ENCODE assay signal across 8 cellular contexts in genomic region chr19:58513213-58513693, GRCh38. TPM values are rescaled to one million over a fixed set of nuclear protein-coding genes. Genes with fewer than 3 reads are reported as not detected.
DNase-seq lines count a peak whose midpoint lies in the region; ATAC-seq, FAIRE-seq and TF ChIP-seq lines count a peak whose summit lies in the region.

No MANE protein-coding gene starts in this region.

- no peak overlapping the region for H2AFZ ChIP-seq in OCI-LY7 (ENCODE audit: low read length)
- H2AFZ ChIP-seq in PC-9, result no peak overlapping the region

- H3K4me2 ChIP-seq in OCI-LY7 (ENCODE audit: low read length) (peak overlapping the region; percentile 30; the same call in 1 of the 2 replicates), PC-9 (no peak overlapping the region)

- H3K27ac ChIP-seq in OCI-LY7 (ENCODE audit: low read depth, low read length, poor library complexity, severe bottlenecking), result no peak overlapping the region
- peak overlapping the region; percentile 69 to 79 (median 75) for H3K27ac ChIP-seq in esophagus muscularis mucosa (replicated peaks in 1 of 4)
- H3K27ac ChIP-seq in small intestine (ENCODE audit: low read depth in 1 of 2, low read length in 1 of 2), result peak overlapping the region; percentile 15 to 75
- H3K27ac ChIP-seq in PC-9, result no peak overlapping the region

- no peak for TF ChIP-seq CTCF in OCI-LY7 (conservative IDR thresholded peaks at IDR 0.05; ENCODE audit: low read length)
- TF ChIP-seq CTCF in esophagus muscularis mucosa (IDR thresholded peaks at IDR 0.05), result no peak
- no peak for TF ChIP-seq CTCF in PC-9 (conservative IDR thresholded peaks at IDR 0.05)
- no peak for TF ChIP-seq CTCF in osteocyte (IDR thresholded peaks at IDR 0.05)

- H3K9me2 ChIP-seq in OCI-LY7 (ENCODE audit: insufficient read depth, low read length), result no peaks in the 10 kb centered on the region
- no peaks in the 10 kb centered on the region for H3K9me2 ChIP-seq in PC-9 (ENCODE audit: insufficient read depth)

- no peak overlapping the region for H3K4me3 Mint-ChIP-seq in osteocyte (ENCODE audit: unreplicated experiment)

- H3K36me3 Mint-ChIP-seq in osteocyte (ENCODE audit: unreplicated experiment), result peaks cover 10% of the 10 kb centered on the region

- no peaks in the 10 kb centered on the region for H3F3A ChIP-seq in PC-9 (ENCODE audit: insufficient read depth, low read depth)

- H3K79me2 ChIP-seq in OCI-LY7 (ENCODE audit: insufficient read depth, low read depth, low read length) (peaks cover 3% of the 10 kb centered on the region; the same call in 1 of the 2 replicates), PC-9 (ENCODE audit: low read depth) (0 out of 2 replicates have a peak, but pooled peaks cover 14% of the 10 kb centered on the region)

- FAIRE-seq in GM12891 (lab: Jason Lieb, UNC) (peak; percentile 16), small intestine (lab: Jason Lieb, UNC) (no peak)

- H3K4me1 ChIP-seq in OCI-LY7 (ENCODE audit: insufficient read depth, low read length, poor library complexity, severe bottlenecking) (peaks cover 11% of the 10 kb centered on the region), esophagus muscularis mucosa (peaks cover 38 to 52% (median 50%) of the 10 kb centered on the region in 4 donors), small intestine (ENCODE audit: control insufficient read depth in 2 of 2, insufficient read depth in 1 of 2, low read depth in 1 of 2, low read length in 1 of 2) (peaks cover 4 to 10% of the 10 kb centered on the region in 2 donors), PC-9 (replicated peaks; ENCODE audit: insufficient read depth) (peaks cover 4% of the 10 kb centered on the region)

- DNase-seq in GM12891 (ENCODE audit: insufficient read length, low spot score) (no peak), OCI-LY7 (ENCODE audit: low spot score) (no peak), esophagus muscularis mucosa (ENCODE audit: extremely low spot score) (no peak), small intestine (no peak), PC-9 (no peak), osteocyte (ENCODE audit: extremely low spot score, unreplicated experiment) (no peak), NCI-H2227 treated with DMSO at 0.1 percent for 48 hours (lab: John Stamatoyannopoulos, UW) (no peak)

- peaks cover 31% of the 10 kb centered on the region for H3K36me3 ChIP-seq in OCI-LY7 (ENCODE audit: insufficient read depth, low read length)
- H3K36me3 ChIP-seq in esophagus muscularis mucosa, result peaks cover 15 to 36% (median 29%) of the 10 kb centered on the region in 4 donors
- H3K36me3 ChIP-seq in small intestine (ENCODE audit: control insufficient read depth in 2 of 2, insufficient read depth in 2 of 2, low read length in 2 of 2), result peaks cover 5 to 6% of the 10 kb centered on the region in 2 donors
- H3K36me3 ChIP-seq in PC-9 (ENCODE audit: low read depth), result no peaks in the 10 kb centered on the region

- H3K4me3 ChIP-seq in OCI-LY7 (ENCODE audit: low read depth, low read length, poor library complexity, severe bottlenecking) (no peak overlapping the region), esophagus muscularis mucosa (peak overlapping the region in 1 of 4 donors; percentile 45), small intestine (ENCODE audit: low read depth in 1 of 2, low read length in 2 of 2) (no peak overlapping the region), PC-9 (no peak overlapping the region)

- no peaks in the 10 kb centered on the region for H3K9me3 ChIP-seq in OCI-LY7 (ENCODE audit: low read length)
- no peaks in the 10 kb centered on the region for H3K9me3 ChIP-seq in esophagus muscularis mucosa
- H3K9me3 ChIP-seq in small intestine (ENCODE audit: control insufficient read depth, low read depth), result no peaks in the 10 kb centered on the region
- H3K9me3 ChIP-seq in PC-9 (ENCODE audit: insufficient read depth, low read depth), result no peaks in the 10 kb centered on the region

- CTCF ChIA-PET in OCI-LY7 (lab: Charles Lee; ENCODE audit: unreplicated experiment), result interaction anchor here (0.6 kb wide), 1 partner anchor 14 kb away, joined by 3 read pairs; no protein-coding TSS in a partner anchor
- CTCF ChIA-PET in PC-9 (lab: Charles Lee), result interaction anchor here (0.6 kb wide), 1 partner anchor 294 kb away, joined by 4 read pairs; no protein-coding TSS in a partner anchor

- no peaks in the 10 kb centered on the region for H3K27me3 Mint-ChIP-seq in osteocyte (ENCODE audit: unreplicated experiment)

- POLR2A ChIA-PET in OCI-LY7 (lab: Charles Lee) (interaction anchor here (0.7 to 1.3 kb wide), 2 partner anchors 13 to 29 kb away, joined by 3 read pairs; no protein-coding TSS in a partner anchor), PC-9 (lab: Charles Lee; ENCODE audit: unreplicated experiment) (interaction anchor here (0.6 to 1.0 kb wide), 2 partner anchors 56 to 186 kb away, joined by 3 read pairs; partner anchors contain the start of gene ZSCAN22)

- TF ChIP-seq POLR2A in GM12891 (IDR thresholded peaks at IDR 0.05; ENCODE audit: low read depth, low read length), result no peak
- no peak for TF ChIP-seq POLR2A in esophagus muscularis mucosa (IDR thresholded peaks at IDR 0.05; ENCODE audit: low read depth)

- H3K4me1 Mint-ChIP-seq in osteocyte (ENCODE audit: unreplicated experiment), result peaks cover 12% of the 10 kb centered on the region

- TF ChIP-seq EP300 in esophagus muscularis mucosa (IDR thresholded peaks at IDR 0.05), result no peak

- ATAC-seq in HG03196 (IDR thresholded peaks at IDR 0.05; ENCODE audit: unreplicated experiment), result no peak

- H3K27me3 ChIP-seq in esophagus muscularis mucosa (no peaks in the 10 kb centered on the region), small intestine (ENCODE audit: control insufficient read depth in 2 of 2, insufficient read depth in 2 of 2, low read length in 2 of 2) (no peaks in the 10 kb centered on the region), PC-9 (ENCODE audit: insufficient read depth, low read depth) (no peaks in the 10 kb centered on the region)

- BruUV-seq in OCI-LY7 (replicated peaks; lab: Mats Ljungman, UMichigan) (no TSS peak), PC-9 (replicated peaks; lab: Mats Ljungman, UMichigan) (no TSS peak)

- 83% methylated on average over 9 of the region's 10 CpGs for WGBS in esophagus muscularis mucosa
- WGBS in small intestine, 3 donors, result 70 to 76% (median 71%) methylated on average over 10 of the region's 10 CpGs

- no peaks in the 10 kb centered on the region for H4K20me1 ChIP-seq in OCI-LY7 (ENCODE audit: insufficient read depth, low read length)
- H4K20me1 ChIP-seq in PC-9 (ENCODE audit: insufficient read depth), result no peaks in the 10 kb centered on the region

- H3K9me3 Mint-ChIP-seq in osteocyte (ENCODE audit: unreplicated experiment), result no peaks in the 10 kb centered on the region

- intact Hi-C loops in OCI-LY7 (cut with micrococcal nuclease; ENCODE audit: unreplicated experiment) (no loop called here), esophagus muscularis mucosa (cut with DNase I) (no loop called here), PC-9 (cut with micrococcal nuclease; ENCODE audit: unreplicated experiment) (no loop called here)

- no peak overlapping the region for H3K27ac Mint-ChIP-seq in osteocyte (ENCODE audit: unreplicated experiment)

TF ChIP-seq in GM12891, 5 proteins besides CTCF, POLR2A, EP300 and RAD21:
- no peak for TF ChIP-seq TAF1 (IDR thresholded peaks at IDR 0.05; ENCODE audit: low read depth, low read length)
- no peak for TF ChIP-seq PAX5 (IDR thresholded peaks at IDR 0.05; ENCODE audit: insufficient read depth, low read length, severe bottlenecking)
- TF ChIP-seq POLR2AphosphoS5 (IDR thresholded peaks at IDR 0.05; ENCODE audit: low read depth, low read length), result no peak
- TF ChIP-seq SPI1 (IDR thresholded peaks at IDR 0.05; ENCODE audit: low read depth, low read length), result no peak
- TF ChIP-seq POU2F2 (IDR thresholded peaks at IDR 0.05; ENCODE audit: low read depth, low read length), result no peak
TF ChIP-seq in GM12891: peak in this region for 0.

RNA-seq across cellular contexts. Expression of gene SLC27A5, which starts 1.5 kb away (rescaled TPM):
- polyA plus RNA-seq in GM12891 (2012; ENCODE audit: low read depth, missing spikeins), result 23.9 TPM
- 28.0 and 44.1 TPM in 2 replicates for total RNA-seq in OCI-LY7 (2014; rRNA removed; shearing (Covaris generic))
- total RNA-seq in OCI-LY7 (2022) (29.4 and 29.8 TPM in 2 replicates), esophagus muscularis mucosa (10 to 100 TPM in 1 of 4 donors, 1 to 10 TPM in 3; 3.8 to 10.8 (median 4.6) TPM), PC-9 (2021) (8.4 and 9.2 TPM in 2 replicates), osteocyte (7.5 and 8.8 TPM in 2 replicates)
- 10 to 100 TPM in 1 of 3 donors, 1 to 10 TPM in 2; 2.2 to 17.0 (median 5.1) TPM for polyA plus RNA-seq in small intestine

RNA-seq across cellular contexts. Expression of gene ZBTB45, which starts 6.4 kb away (rescaled TPM):
- 6.1 TPM for polyA plus RNA-seq in GM12891 (2012; ENCODE audit: low read depth, missing spikeins)
- 6.7 and 10.7 TPM in 2 replicates for total RNA-seq in OCI-LY7 (2014; rRNA removed; shearing (Covaris generic))
- 14.7 and 16.4 TPM in 2 replicates for total RNA-seq in OCI-LY7 (2022)
- 10 to 100 TPM in 2 of 4 donors, 1 to 10 TPM in 2; 8.8 to 20.0 (median 12.1) TPM for total RNA-seq in esophagus muscularis mucosa
- polyA plus RNA-seq in small intestine, result 1 to 10 TPM; 4.7 to 7.9 (median 5.9) TPM
- total RNA-seq in PC-9 (2021), result 8.1 and 8.9 TPM in 2 replicates
- 16.7 and 17.2 TPM in 2 replicates for total RNA-seq in osteocyte

RNA-seq across cellular contexts. Expression of gene TRIM28, which starts 30.6 kb away (rescaled TPM):
- polyA plus RNA-seq in GM12891 (2012; ENCODE audit: low read depth, missing spikeins), result 367 TPM
- 551 and 729 TPM in 2 replicates for total RNA-seq in OCI-LY7 (2014; rRNA removed; shearing (Covaris generic))
- 601 and 603 TPM in 2 replicates for total RNA-seq in OCI-LY7 (2022)
- 100 to 1,000 TPM; 152 to 319 (median 264) TPM for total RNA-seq in esophagus muscularis mucosa
- polyA plus RNA-seq in small intestine, result 100 to 1,000 TPM; 151 to 200 (median 155) TPM
- 311 and 322 TPM in 2 replicates for total RNA-seq in PC-9 (2021)
- 333 and 354 TPM in 2 replicates for total RNA-seq in osteocyte

RNA-seq across cellular contexts. Expression of gene ZNF446, which starts 37.1 kb away (rescaled TPM):
- polyA plus RNA-seq in GM12891 (2012; ENCODE audit: low read depth, missing spikeins), result 6.1 TPM
- total RNA-seq in OCI-LY7 (2014; rRNA removed; shearing (Covaris generic)), result 8.0 and 9.9 TPM in 2 replicates
- total RNA-seq in OCI-LY7 (2022), result 11.0 and 11.1 TPM in 2 replicates
- total RNA-seq in esophagus muscularis mucosa, result 10 to 100 TPM; 13.7 to 20.4 (median 17.0) TPM
- 10 to 100 TPM in 1 of 3 donors, 1 to 10 TPM in 2; 7.3 to 11.4 (median 7.8) TPM for polyA plus RNA-seq in small intestine
- total RNA-seq in PC-9 (2021), result 11.0 and 16.5 TPM in 2 replicates
- total RNA-seq in osteocyte, result 15.5 and 15.9 TPM in 2 replicates

RNA-seq across cellular contexts. Expression of gene CHMP2A, which starts 41.7 kb away (rescaled TPM):
- polyA plus RNA-seq in GM12891 (2012; ENCODE audit: low read depth, missing spikeins), result 146 TPM
- total RNA-seq in OCI-LY7 (2014; rRNA removed; shearing (Covaris generic)), result 72.7 and 108 TPM in 2 replicates
- total RNA-seq in OCI-LY7 (2022) (101 and 112 TPM in 2 replicates), esophagus muscularis mucosa (100 to 1,000 TPM; 124 to 145 (median 141) TPM), PC-9 (2021) (149 and 186 TPM in 2 replicates), osteocyte (130 and 132 TPM in 2 replicates)
- polyA plus RNA-seq in small intestine, result 100 to 1,000 TPM; 165 to 384 (median 304) TPM

Comparison
In these comparisons a context has a peak if more than half of its experiments do, and no peak if none do; other contexts are left out.
1. H3K27ac ChIP-seq: peak in esophagus muscularis mucosa (4 of 4) and small intestine (2 of 2); none in OCI-LY7 (single experiment) and PC-9 (single experiment).